ENCODE assay signal across 13 cellular contexts in genomic region chr20:13717631-13718044, GRCh38.
DNase-seq lines count a peak whose midpoint lies in the region; ATAC-seq and TF ChIP-seq lines count a peak whose summit lies in the region.
"Had no signal": no experiment of that assay in that cellular context is flagged by ENCODE, and none has a peak within 500 bp of the region (broad histone marks: within the 10 kb centered on the region; RNA-seq: fewer than 3 reads in every experiment).

No MANE protein-coding gene starts in this region.

- no peaks in the 10 kb centered on the region for H3K27me3 Mint-ChIP-seq in CD8-positive, alpha-beta memory T cell
- H3K27me3 Mint-ChIP-seq: B cell had no signal

- no peaks in the 10 kb centered on the region for H3K9me3 ChIP-seq in tibial nerve
- no peaks in the 10 kb centered on the region for H3K9me3 ChIP-seq in CD8-positive, alpha-beta memory T cell (ENCODE audit: low read length)
- no peaks in the 10 kb centered on the region for H3K9me3 ChIP-seq in aorta (ENCODE audit: control insufficient read depth, low read length)
- no peaks in the 10 kb centered on the region for H3K9me3 ChIP-seq in tibial artery

- H3K27ac Mint-ChIP-seq in CD8-positive, alpha-beta memory T cell: no peak overlapping the region
- H3K27ac Mint-ChIP-seq: B cell had no signal

- 93 to 96% methylated on average over 1 of the region's 1 CpG for WGBS in tibial nerve, 2 donors
- 95 to 100% methylated on average over 1 of the region's 1 CpG for WGBS in aorta, 2 donors

- no peak overlapping the region for H3K4me3 Mint-ChIP-seq in CD8-positive, alpha-beta memory T cell
- H3K4me3 Mint-ChIP-seq: B cell had no signal

- DNase-seq in GM12864 (ENCODE audit: low read depth) (peak; percentile 57), GM19240 (ENCODE audit: insufficient read length, low spot score) (peak; percentile 18), tibial nerve (ENCODE audit: low spot score in 2 of 2) (no peak), aorta (no peak), tibial artery (no peak)
- DNase-seq in CD8-positive, alpha-beta memory T cell: no peak
- DNase-seq: activated effector memory CD4-positive, alpha-beta T cell treated with Interleukin-2 at 50 U/mL for 16 hours; cortex of kidney; hypothalamus had no signal

- CTCF ChIA-PET in CD8-positive, alpha-beta memory T cell (lab: Charles Lee): no interaction called here

- no peaks in the 10 kb centered on the region for H3K27me3 ChIP-seq in tibial nerve
- H3K27me3 ChIP-seq in CD8-positive, alpha-beta memory T cell (ENCODE audit: insufficient read depth, low read length, poor library complexity, severe bottlenecking): no peaks in the 10 kb centered on the region
- H3K27me3 ChIP-seq in aorta (ENCODE audit: control insufficient read depth in 1 of 2, insufficient read depth in 2 of 2, low read length in 1 of 2): no peaks in the 10 kb centered on the region
- H3K27me3 ChIP-seq in tibial artery: no peaks in the 10 kb centered on the region

- peak; percentile 93 for ATAC-seq in HG02678 (IDR thresholded peaks at IDR 0.05; ENCODE audit: unreplicated experiment)
- peak; percentile 87 for ATAC-seq in HG03558 (IDR thresholded peaks at IDR 0.05; ENCODE audit: extremely low read depth, unreplicated experiment)
- ATAC-seq in aorta (ENCODE audit: low FRiP score): no peak

- TF ChIP-seq CTCF in GM12864 (IDR thresholded peaks at IDR 0.05; ENCODE audit: low read depth, low read length, missing control alignments): no peak
- no peak for TF ChIP-seq CTCF in tibial nerve (IDR thresholded peaks at IDR 0.05)
- TF ChIP-seq CTCF in tibial artery (IDR thresholded peaks at IDR 0.05): no peak

- peaks cover 26 to 65% (median 31%) of the 10 kb centered on the region in 3 donors for H3K36me3 Mint-ChIP-seq in CD8-positive, alpha-beta memory T cell

- H3K27ac ChIP-seq in tibial nerve (no peak overlapping the region), aorta (ENCODE audit: low read depth in 1 of 2, low read length in 2 of 2) (no peak overlapping the region), tibial artery (no peak overlapping the region)
- no peak overlapping the region for H3K27ac ChIP-seq in CD8-positive, alpha-beta memory T cell (ENCODE audit: low read depth, low read length)
- H3K27ac ChIP-seq: KMS-11 had no signal

- H3K4me3 ChIP-seq in GM12864 (ENCODE audit: low read depth, low read length) (no peak overlapping the region), tibial nerve (no peak overlapping the region), aorta (ENCODE audit: low read length in 2 of 2) (no peak overlapping the region), tibial artery (no peak overlapping the region)
- no peak overlapping the region for H3K4me3 ChIP-seq in CD8-positive, alpha-beta memory T cell (ENCODE audit: low read length)

- TF ChIP-seq POLR2A in tibial nerve (IDR thresholded peaks at IDR 0.05): no peak

- POLR2A ChIA-PET in CD8-positive, alpha-beta memory T cell (lab: Charles Lee): no interaction called here

- H3K4me1 ChIP-seq in tibial nerve: peaks cover 0 to 3% (median 0%) of the 10 kb centered on the region in 4 donors
- H3K4me1 ChIP-seq in CD8-positive, alpha-beta memory T cell (ENCODE audit: insufficient read depth, low read length): no peaks in the 10 kb centered on the region
- H3K4me1 ChIP-seq in aorta (ENCODE audit: control insufficient read depth in 1 of 2, insufficient read depth in 2 of 2, low read length in 2 of 2): no peaks in the 10 kb centered on the region
- H3K4me1 ChIP-seq in tibial artery: peaks cover 0 to 3% (median under 1%) of the 10 kb centered on the region in 4 donors

- H3K36me3 ChIP-seq in tibial nerve (peaks cover 0 to 52% (median 0%) of the 10 kb centered on the region in 3 donors), aorta (ENCODE audit: control insufficient read depth in 1 of 2, insufficient read depth in 2 of 2, low read length in 1 of 2) (peaks cover 3 to 7% of the 10 kb centered on the region in 2 donors), tibial artery (peaks cover 20 to 49% (median 36%) of the 10 kb centered on the region in 3 donors)
- H3K36me3 ChIP-seq in CD8-positive, alpha-beta memory T cell (ENCODE audit: insufficient read depth, low read length): peaks cover 10% of the 10 kb centered on the region

- no peak for TF ChIP-seq EP300 in tibial nerve (IDR thresholded peaks at IDR 0.05)

- H3K9me3 Mint-ChIP-seq in CD8-positive, alpha-beta memory T cell: peaks cover 0 to under 1% (median 0%) of the 10 kb centered on the region in 5 donors

- intact Hi-C loops in aorta (cut with DNase I): no loop called here
- intact Hi-C loops in tibial artery (cut with DNase I; ENCODE audit: low total_unique reads): no loop called here

- no peaks in the 10 kb centered on the region for H3K4me1 Mint-ChIP-seq in CD8-positive, alpha-beta memory T cell
- H3K4me1 Mint-ChIP-seq: B cell had no signal

Comparison
In these comparisons a context has a peak if more than half of its experiments do, and no peak if none do; other contexts are left out.
1. DNase-seq: peak in GM12864 (single experiment) and GM19240 (single experiment); none in tibial nerve (0 of 2), CD8-positive, alpha-beta memory T cell (0 of 5), aorta (0 of 2) and tibial artery (0 of 2).